1 cellular context compared by ENCODE assay signal in the genomic region with DNA sequence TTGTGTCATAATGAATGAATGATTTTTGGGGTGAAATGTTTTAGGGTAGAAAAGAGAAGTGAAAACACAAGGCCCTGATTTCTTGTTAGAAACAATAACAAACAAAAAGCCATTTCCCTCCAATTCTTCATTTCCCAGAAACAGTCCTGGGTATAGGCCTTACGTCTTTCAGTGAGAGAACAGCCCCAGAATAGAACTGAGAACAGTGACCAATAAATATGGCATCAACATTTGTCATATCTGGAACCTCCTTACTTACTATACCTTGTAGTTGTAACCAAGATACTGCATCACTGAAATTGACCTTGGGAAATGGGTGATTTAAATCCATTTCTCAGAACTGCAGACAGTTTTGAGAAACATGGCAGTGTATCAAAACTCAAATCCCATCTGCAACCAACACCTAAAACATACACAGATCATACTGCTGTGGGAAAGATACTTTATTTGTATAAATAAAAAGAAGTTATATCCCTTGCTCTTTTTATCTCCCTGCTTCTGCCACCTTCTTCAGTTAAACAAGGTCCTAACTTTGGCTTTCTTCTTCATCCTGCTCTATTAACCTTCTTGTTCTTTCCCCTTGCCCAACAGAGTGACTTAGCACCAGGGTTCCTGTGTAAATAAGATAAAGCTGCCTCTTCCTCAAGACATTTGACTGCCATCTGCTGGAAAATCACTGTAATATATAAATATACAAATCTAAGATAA.
TF ChIP-seq lines count a peak whose summit lies in the region.

No MANE protein-coding gene starts in this region.

TF ChIP-seq in K562, 482 proteins besides CTCF, POLR2A, EP300 and RAD21 (continued from another document):
- TF ChIP-seq NR2C1 (IDR thresholded peaks at IDR 0.05): peak; percentile 49
- TF ChIP-seq NR2C1 (tag; IDR thresholded peaks at IDR 0.05): no peak
